Comparison of ENCODE assay signal across 1 cellular context in the genomic region with DNA sequence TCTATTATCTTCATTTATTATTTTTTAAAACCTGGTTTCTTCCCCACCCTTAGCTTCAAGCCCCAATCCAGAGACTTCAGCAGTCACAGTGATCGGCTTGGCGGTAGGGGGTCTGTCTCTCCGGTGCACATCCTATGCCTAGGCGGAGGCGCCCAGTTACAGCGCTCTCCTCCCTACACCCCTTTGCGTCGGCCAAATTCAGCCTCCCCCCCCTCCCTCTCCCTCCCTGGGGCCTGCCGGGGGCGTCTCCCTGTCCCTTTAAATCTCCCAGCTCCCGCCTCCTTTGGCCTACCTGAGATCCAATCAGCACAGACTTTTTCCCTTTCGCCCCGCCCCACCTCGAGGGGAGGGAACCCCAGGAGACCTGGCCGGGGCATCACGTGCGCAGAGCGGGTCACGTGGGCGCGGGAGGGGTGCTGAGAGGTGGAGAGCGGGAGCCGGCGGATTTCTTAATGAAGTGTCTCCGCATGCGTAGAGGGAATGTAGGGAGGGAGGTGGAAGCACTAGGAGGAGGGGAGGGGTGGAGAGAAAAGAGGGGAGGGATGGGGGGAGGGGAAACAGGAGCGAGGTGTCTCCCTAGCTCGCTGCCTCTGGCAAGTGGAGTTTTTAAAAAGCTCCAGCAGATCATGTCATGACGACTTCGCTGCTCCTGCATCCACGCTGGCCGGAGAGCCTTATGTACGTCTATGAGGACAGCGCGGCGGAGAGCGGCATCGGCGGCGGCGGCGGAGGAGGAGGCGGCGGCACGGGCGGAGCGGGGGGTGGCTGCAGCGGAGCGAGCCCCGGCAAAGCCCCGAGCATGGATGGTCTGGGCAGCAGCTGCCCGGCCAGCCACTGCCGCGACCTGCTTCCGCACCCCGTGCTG.
TF ChIP-seq lines count a peak whose summit lies in the region.

A gene with protein sequence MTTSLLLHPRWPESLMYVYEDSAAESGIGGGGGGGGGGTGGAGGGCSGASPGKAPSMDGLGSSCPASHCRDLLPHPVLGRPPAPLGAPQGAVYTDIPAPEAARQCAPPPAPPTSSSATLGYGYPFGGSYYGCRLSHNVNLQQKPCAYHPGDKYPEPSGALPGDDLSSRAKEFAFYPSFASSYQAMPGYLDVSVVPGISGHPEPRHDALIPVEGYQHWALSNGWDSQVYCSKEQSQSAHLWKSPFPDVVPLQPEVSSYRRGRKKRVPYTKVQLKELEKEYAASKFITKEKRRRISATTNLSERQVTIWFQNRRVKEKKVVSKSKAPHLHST (plus strand): TSS at position 556 of the 865 bp plus-strand sequence. CDS start 76 bp downstream, at position 632.

TF ChIP-seq in HepG2, 621 proteins besides CTCF, POLR2A, EP300 and RAD21 (continued from another document):
- no peak for TF ChIP-seq ARID4A (CRISPR knock-in tag; IDR thresholded peaks at IDR 0.05; ENCODE audit: borderline replicate concordance)
- no peak for TF ChIP-seq E2F5 (CRISPR knock-in tag; conservative IDR thresholded peaks at IDR 0.05)
- no peak for TF ChIP-seq ZC3H13 (CRISPR knock-in tag; IDR thresholded peaks at IDR 0.05)
- peak; percentile 36 for TF ChIP-seq BHLHE40 (IDR thresholded peaks at IDR 0.05; ENCODE audit: low read length)
- TF ChIP-seq MNT (IDR thresholded peaks at IDR 0.05) = peak; percentile 23; the same call in 1 of the 2 replicates
- TF ChIP-seq RAD51 (IDR thresholded peaks at IDR 0.05; ENCODE audit: borderline replicate concordance) = peak; percentile 72
- TF ChIP-seq USF2 (IDR thresholded peaks at IDR 0.05; ENCODE audit: low read depth, low read length) = peak; percentile 88
- peak; percentile 71; the same call in 1 of the 2 replicates for TF ChIP-seq USF2 (CRISPR knock-in tag; IDR thresholded peaks at IDR 0.05; ENCODE audit: borderline replicate concordance)
- TF ChIP-seq, protein P1, sequence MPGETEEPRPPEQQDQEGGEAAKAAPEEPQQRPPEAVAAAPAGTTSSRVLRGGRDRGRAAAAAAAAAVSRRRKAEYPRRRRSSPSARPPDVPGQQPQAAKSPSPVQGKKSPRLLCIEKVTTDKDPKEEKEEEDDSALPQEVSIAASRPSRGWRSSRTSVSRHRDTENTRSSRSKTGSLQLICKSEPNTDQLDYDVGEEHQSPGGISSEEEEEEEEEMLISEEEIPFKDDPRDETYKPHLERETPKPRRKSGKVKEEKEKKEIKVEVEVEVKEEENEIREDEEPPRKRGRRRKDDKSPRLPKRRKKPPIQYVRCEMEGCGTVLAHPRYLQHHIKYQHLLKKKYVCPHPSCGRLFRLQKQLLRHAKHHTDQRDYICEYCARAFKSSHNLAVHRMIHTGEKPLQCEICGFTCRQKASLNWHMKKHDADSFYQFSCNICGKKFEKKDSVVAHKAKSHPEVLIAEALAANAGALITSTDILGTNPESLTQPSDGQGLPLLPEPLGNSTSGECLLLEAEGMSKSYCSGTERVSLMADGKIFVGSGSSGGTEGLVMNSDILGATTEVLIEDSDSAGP (CRISPR knock-in tag; IDR thresholded peaks at IDR 0.05; ENCODE audit: borderline replicate concordance) = peak; percentile 92
